In the genomic region with DNA sequence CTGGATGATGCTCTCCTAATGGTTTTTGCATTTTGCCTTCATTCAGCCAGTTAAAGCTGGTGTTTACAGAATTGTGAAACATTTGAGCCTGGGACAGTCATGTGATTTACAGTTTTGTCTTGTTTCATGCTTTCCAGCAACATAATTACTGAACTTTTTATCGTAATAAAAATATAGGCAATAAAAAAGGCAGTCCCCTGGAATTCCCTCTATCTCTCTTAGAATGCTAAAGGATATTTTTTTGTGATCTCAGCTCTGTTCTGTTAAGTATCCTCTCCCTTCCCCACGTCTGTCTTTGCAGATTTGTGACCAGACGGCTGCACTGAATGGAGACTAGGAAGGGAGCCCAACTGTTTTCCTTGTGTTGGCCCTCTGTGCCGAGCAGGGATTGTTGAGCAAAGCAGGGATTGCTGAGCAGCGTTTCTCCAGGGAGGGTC, we compare ENCODE assay signal across 1 cellular context.
TF ChIP-seq lines count a peak whose summit lies in the region.

No MANE protein-coding gene starts in this region.

TF ChIP-seq in A549, 52 proteins besides CTCF, POLR2A, EP300 and RAD21 (continued from another document):
- no peak for TF ChIP-seq ZNF302 (CRISPR knock-in tag; IDR thresholded peaks at IDR 0.05)
- TF ChIP-seq TP53 (CRISPR knock-in tag; IDR thresholded peaks at IDR 0.05): no peak
- no peak for TF ChIP-seq RCOR1 (IDR thresholded peaks at IDR 0.05; ENCODE audit: low read depth, low read length)
- TF ChIP-seq RARB (CRISPR knock-in tag; IDR thresholded peaks at IDR 0.05): no peak
